In genomic region chr22:23369054-23369685, GRCh38 we compare ENCODE assay signal across 26 cellular contexts.
"Had no signal": no experiment of that assay in that cellular context is flagged by ENCODE, and none has a peak within 500 bp of the region (broad histone marks: within the 10 kb centered on the region; RNA-seq: fewer than 3 reads in every experiment).

No MANE protein-coding gene starts in this region.

- H3K27ac ChIP-seq: breast epithelium had no signal

- H3K4me3 ChIP-seq: breast epithelium, K562 had no signal

- H3K9me3 Mint-ChIP-seq: activated B cell treated with CpG ODN at 0.5 μM for 24 hours; activated CD4-positive, alpha-beta memory T cell treated with anti-CD3 and anti-CD28 coated beads for 36 hours; activated CD4-positive, alpha-beta T cell treated with anti-CD3 and anti-CD28 coated beads, Interleukin-2, amount 10 ng/mL, durations not matched to agents 24 days and 14 days; activated naive CD4-positive, alpha-beta T cell treated with anti-CD3 and anti-CD28 coated beads, Interleukin-2, amount 50 U/mL, for 24 hours; activated T-cell treated with anti-CD3 and anti-CD28 coated beads, Interleukin-2, amount 50 U/mL, for 24 hours; activated T-helper 1 cell treated with anti-CD3 and anti-CD28 coated beads, Interleukin-12 subunit alpha, Interleukin-12 subunit beta, Interleukin-2, Interleukin-4 antibody, amounts not matched to agents 30 ng/mL and 10 ng/mL and 1 ng/mL, durations not matched to agents 14 hours and 24 hours and 36 hours; T-cell had no signal

- H3K36me3 Mint-ChIP-seq: activated CD4-positive, alpha-beta memory T cell treated with anti-CD3 and anti-CD28 coated beads for 36 hours; activated naive CD4-positive, alpha-beta T cell treated with anti-CD3 and anti-CD28 coated beads, Interleukin-2, amount 50 U/mL, for 24 hours; T-cell had no signal

- H3K36me3 ChIP-seq: breast epithelium had no signal

- H3K4me1 ChIP-seq: breast epithelium had no signal

- DNase-seq: activated B cell treated with CpG ODN at 0.5 μM for 24 hours; activated CD4-positive, alpha-beta memory T cell treated with anti-CD3 and anti-CD28 coated beads for 36 hours; activated CD4-positive, alpha-beta T cell treated with anti-CD3 and anti-CD28 coated beads for 1 hour; activated CD4-positive, alpha-beta T cell treated with anti-CD3 and anti-CD28 coated beads, Interleukin-2, amount 10 ng/mL, durations not matched to agents 24 days and 14 days; activated effector memory CD4-positive, alpha-beta T cell treated with Interleukin-2 at 50 U/mL for 16 hours; activated naive CD4-positive, alpha-beta T cell; activated T-cell treated with anti-CD3 and anti-CD28 coated beads, Interleukin-2, amount 50 U/mL, for 24 hours; aorta; central memory CD4-positive, alpha-beta T cell; Karpas-422; MM.1S; NCI-H1105 treated with DMSO at 0.1 percent for 48 hours; NCI-H1436 treated with DMSO at 0.1 percent for 48 hours; NCI-H187; NCI-H2081; NCI-H446; NCI-H524; PC-3; SIG-M5; T-cell; T-helper 2 cell; T1000 had no signal

- ATAC-seq: K562, PC-3, T-cell had no signal

- H3K27me3 ChIP-seq: breast epithelium had no signal

- H3K4me3 Mint-ChIP-seq: activated B cell treated with CpG ODN at 0.5 μM for 24 hours; activated CD4-positive, alpha-beta memory T cell treated with anti-CD3 and anti-CD28 coated beads for 36 hours; activated CD4-positive, alpha-beta T cell treated with anti-CD3 and anti-CD28 coated beads, Interleukin-2, amount 10 ng/mL, durations not matched to agents 24 days and 14 days; activated naive CD4-positive, alpha-beta T cell treated with anti-CD3 and anti-CD28 coated beads, Interleukin-2, amount 50 U/mL, for 24 hours; activated T-cell treated with anti-CD3 and anti-CD28 coated beads, Interleukin-2, amount 50 U/mL, for 24 hours; activated T-helper 1 cell treated with anti-CD3 and anti-CD28 coated beads, Interleukin-12 subunit alpha, Interleukin-12 subunit beta, Interleukin-2, Interleukin-4 antibody, amounts not matched to agents 30 ng/mL and 10 ng/mL and 1 ng/mL, durations not matched to agents 14 hours and 24 hours and 36 hours; T-cell had no signal

- H3K4me1 Mint-ChIP-seq: activated B cell treated with CpG ODN at 0.5 μM for 24 hours; activated CD4-positive, alpha-beta T cell treated with anti-CD3 and anti-CD28 coated beads, Interleukin-2, amount 10 ng/mL, durations not matched to agents 24 days and 14 days; activated naive CD4-positive, alpha-beta T cell treated with anti-CD3 and anti-CD28 coated beads, Interleukin-2, amount 50 U/mL, for 24 hours; T-cell had no signal

- H3K9me3 ChIP-seq: breast epithelium had no signal

- H3K27ac Mint-ChIP-seq: activated B cell treated with CpG ODN at 0.5 μM for 24 hours; activated CD4-positive, alpha-beta memory T cell treated with anti-CD3 and anti-CD28 coated beads for 36 hours; activated CD4-positive, alpha-beta T cell treated with anti-CD3 and anti-CD28 coated beads, Interleukin-2, amount 10 ng/mL, durations not matched to agents 24 days and 14 days; activated naive CD4-positive, alpha-beta T cell treated with anti-CD3 and anti-CD28 coated beads, Interleukin-2, amount 50 U/mL, for 24 hours; activated T-cell treated with anti-CD3 and anti-CD28 coated beads, Interleukin-2, amount 50 U/mL, for 24 hours; activated T-helper 1 cell treated with anti-CD3 and anti-CD28 coated beads, Interleukin-12 subunit alpha, Interleukin-12 subunit beta, Interleukin-2, Interleukin-4 antibody, amounts not matched to agents 30 ng/mL and 10 ng/mL and 1 ng/mL, durations not matched to agents 14 hours and 24 hours and 36 hours; T-cell had no signal
